Comparison of ENCODE assay signal across 25 cellular contexts in the genomic region with DNA sequence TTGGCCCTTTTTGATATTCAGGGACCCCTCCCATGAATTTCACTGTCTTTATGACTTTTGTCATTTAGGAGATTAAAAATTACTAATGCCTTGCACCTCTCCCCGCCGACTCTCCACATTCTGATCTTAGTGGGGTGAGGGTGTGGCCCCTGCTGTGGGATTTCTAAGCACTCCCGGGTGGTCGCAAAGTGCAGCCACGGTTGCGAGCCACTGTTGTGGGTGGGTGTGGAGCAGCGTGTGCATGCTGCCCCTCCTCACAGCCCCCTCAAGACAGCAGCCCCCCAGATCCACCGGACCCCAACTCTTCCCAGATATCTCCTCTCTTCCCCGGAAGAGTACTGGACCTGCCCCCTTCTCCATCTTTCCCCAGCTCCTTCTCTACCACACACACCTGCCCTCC.
A peak's percentile ranks its signal among the peaks of the same experiment; 100 is the strongest.
DNase-seq lines count a peak whose midpoint lies in the region; TF ChIP-seq lines count a peak whose summit lies in the region.
"Had no signal": no experiment of that assay in that cellular context is flagged by ENCODE, and none has a peak within 500 bp of the region (broad histone marks: within the 10 kb centered on the region; RNA-seq: fewer than 3 reads in every experiment).

No MANE protein-coding gene starts in this region.

- no peak overlapping the region for H3K27ac Mint-ChIP-seq in activated naive CD4-positive, alpha-beta T cell treated with anti-CD3 and anti-CD28 coated beads, Interleukin-2, amount 10 ng/mL, durations not matched to agents 7 days and 5 days
- peak overlapping the region; percentile 93 for H3K27ac Mint-ChIP-seq in dendritic cell treated with granulocyte-macrophage colony-stimulating factor and Interleukin-4, amounts not matched to agents 40 ng/mL and 50 ng/mL, for 4 days
- peak overlapping the region in 2 of 3 experiments; percentile 84 to 89 for H3K27ac Mint-ChIP-seq in nephron
- H3K27ac Mint-ChIP-seq in mesothelial cell of epicardium: no peak overlapping the region
- H3K27ac Mint-ChIP-seq: activated naive CD4-positive, alpha-beta T cell treated with anti-CD3 and anti-CD28 coated beads, Interleukin-2, amount 50 U/mL, for 72 hours; B cell; CD8-positive, alpha-beta T cell; memory B cell had no signal

- H3K27me3 Mint-ChIP-seq in activated naive CD4-positive, alpha-beta T cell treated with anti-CD3 and anti-CD28 coated beads, Interleukin-2, amount 10 ng/mL, durations not matched to agents 7 days and 5 days: peaks cover 57% of the 10 kb centered on the region
- H3K27me3 Mint-ChIP-seq in dendritic cell treated with granulocyte-macrophage colony-stimulating factor and Interleukin-4, amounts not matched to agents 40 ng/mL and 50 ng/mL, for 4 days: peaks cover 8% of the 10 kb centered on the region
- H3K27me3 Mint-ChIP-seq in nephron (ENCODE audit: low read depth) (peaks cover 15% of the 10 kb centered on the region), mesothelial cell of epicardium (ENCODE audit: low read depth) (peaks cover 8% of the 10 kb centered on the region)

- H3K9me3 Mint-ChIP-seq in activated naive CD4-positive, alpha-beta T cell treated with anti-CD3 and anti-CD28 coated beads, Interleukin-2, amount 10 ng/mL, durations not matched to agents 7 days and 5 days: no peaks in the 10 kb centered on the region
- H3K9me3 Mint-ChIP-seq in dendritic cell treated with granulocyte-macrophage colony-stimulating factor and Interleukin-4, amounts not matched to agents 40 ng/mL and 50 ng/mL, for 4 days: no peaks in the 10 kb centered on the region
- H3K9me3 Mint-ChIP-seq in nephron (peaks cover 3% of the 10 kb centered on the region), mesothelial cell of epicardium (peaks cover 6% of the 10 kb centered on the region)
- H3K9me3 Mint-ChIP-seq: activated naive CD4-positive, alpha-beta T cell treated with anti-CD3 and anti-CD28 coated beads, Interleukin-2, amount 50 U/mL, for 72 hours; CD8-positive, alpha-beta T cell; memory B cell had no signal

- no peak for DNase-seq in activated naive CD4-positive, alpha-beta T cell treated with anti-CD3 and anti-CD28 coated beads, Interleukin-2, amount 10 ng/mL, durations not matched to agents 7 days and 5 days
- DNase-seq in activated naive CD4-positive, alpha-beta T cell treated with anti-CD3 and anti-CD28 coated beads, Interleukin-2, amount 50 U/mL, for 16 hours: no peak
- DNase-seq in uterus (no peak), T-helper 9 cell (no peak), mesothelial cell of epicardium (ENCODE audit: low spot score in 2 of 2, unreplicated experiment in 2 of 2) (no peak), NCI-H446 (lab: John Stamatoyannopoulos, UW) (no peak)
- DNase-seq: ACHN; activated CD4-positive, alpha-beta T cell treated with anti-CD3 and anti-CD28 coated beads for 36 hours; CD8-positive, alpha-beta T cell; effector memory CD4-positive, alpha-beta T cell; KG1; MG63; NCI-H187 treated with DMSO at 0.1 percent for 48 hours; NCI-H526 treated with DMSO at 0.1 percent for 48 hours; right lobe of liver; stimulated activated CD8-positive, alpha-beta memory T cell treated with anti-CD3 and anti-CD28 coated beads, Interleukin-4, amount 100 ng/mL, for 48 hours; trophoblast cell had no signal

- peaks cover 3% of the 10 kb centered on the region for H3K36me3 Mint-ChIP-seq in activated naive CD4-positive, alpha-beta T cell treated with anti-CD3 and anti-CD28 coated beads, Interleukin-2, amount 10 ng/mL, durations not matched to agents 7 days and 5 days
- no peaks in the 10 kb centered on the region for H3K36me3 Mint-ChIP-seq in dendritic cell treated with granulocyte-macrophage colony-stimulating factor and Interleukin-4, amounts not matched to agents 40 ng/mL and 50 ng/mL, for 4 days (ENCODE audit: low read depth)
- no peaks in the 10 kb centered on the region for H3K36me3 Mint-ChIP-seq in nephron (ENCODE audit: low read depth)
- H3K36me3 Mint-ChIP-seq in mesothelial cell of epicardium: no peaks in the 10 kb centered on the region
- H3K36me3 Mint-ChIP-seq: activated naive CD4-positive, alpha-beta T cell treated with anti-CD3 and anti-CD28 coated beads, Interleukin-2, amount 50 U/mL, for 72 hours; CD8-positive, alpha-beta T cell; memory B cell had no signal

- CTCF ChIA-PET in activated naive CD4-positive, alpha-beta T cell treated with anti-CD3 and anti-CD28 coated beads, Interleukin-2, amount 10 ng/mL, durations not matched to agents 7 days and 5 days (lab: Charles Lee): interaction anchor here (1.2 to 1.4 kb wide), 2 partner anchors 20 to 49 kb away, joined by 3 to 4 read pairs; no protein-coding TSS in a partner anchor

- no peaks in the 10 kb centered on the region for H3K27me3 ChIP-seq in uterus
- H3K27me3 ChIP-seq: MG63, right lobe of liver, stomach had no signal

- peak overlapping the region; percentile 28 to 60 for H3K27ac ChIP-seq in uterus
- H3K27ac ChIP-seq: coronary artery, right lobe of liver, VCaP had no signal

- no peaks in the 10 kb centered on the region for H3K4me1 ChIP-seq in uterus

- TF ChIP-seq POLR2A in uterus (IDR thresholded peaks at IDR 0.05): no peak

- TF ChIP-seq CTCF in nephron (IDR thresholded peaks at IDR 0.05; ENCODE audit: unreplicated experiment in 3 of 3) (no peak), uterus (IDR thresholded peaks at IDR 0.05) (no peak), mesothelial cell of epicardium (IDR thresholded peaks at IDR 0.05; ENCODE audit: unreplicated experiment) (no peak)

- H3K4me3 Mint-ChIP-seq in activated naive CD4-positive, alpha-beta T cell treated with anti-CD3 and anti-CD28 coated beads, Interleukin-2, amount 10 ng/mL, durations not matched to agents 7 days and 5 days: peak overlapping the region; percentile 33
- H3K4me3 Mint-ChIP-seq in dendritic cell treated with granulocyte-macrophage colony-stimulating factor and Interleukin-4, amounts not matched to agents 40 ng/mL and 50 ng/mL, for 4 days: peak overlapping the region; percentile 56
- H3K4me3 Mint-ChIP-seq in nephron (no peak overlapping the region), mesothelial cell of epicardium (no peak overlapping the region)
- H3K4me3 Mint-ChIP-seq: activated CD4-positive, alpha-beta T cell treated with anti-CD3 and anti-CD28 coated beads for 36 hours; B cell; CD8-positive, alpha-beta T cell; memory B cell had no signal

- H3K4me3 ChIP-seq in uterus: no peak overlapping the region
- H3K4me3 ChIP-seq: coronary artery, MG63, right lobe of liver, stomach had no signal

- H3K4me1 Mint-ChIP-seq in activated naive CD4-positive, alpha-beta T cell treated with anti-CD3 and anti-CD28 coated beads, Interleukin-2, amount 10 ng/mL, durations not matched to agents 7 days and 5 days: peaks cover 67% of the 10 kb centered on the region
- peaks cover 82% of the 10 kb centered on the region for H3K4me1 Mint-ChIP-seq in dendritic cell treated with granulocyte-macrophage colony-stimulating factor and Interleukin-4, amounts not matched to agents 40 ng/mL and 50 ng/mL, for 4 days (ENCODE audit: low read depth)
- H3K4me1 Mint-ChIP-seq in nephron: peaks cover 19% of the 10 kb centered on the region
- peaks cover 1% of the 10 kb centered on the region for H3K4me1 Mint-ChIP-seq in mesothelial cell of epicardium

- no peaks in the 10 kb centered on the region for H3K9me3 ChIP-seq in uterus
- H3K9me3 ChIP-seq: right lobe of liver, stomach had no signal

- intact Hi-C loops in dendritic cell treated with granulocyte-macrophage colony-stimulating factor and Interleukin-4, amounts not matched to agents 40 ng/mL and 50 ng/mL, for 4 days (cut with micrococcal nuclease): loop anchor here (5.0 kb wide), 1 partner anchor 74 kb away; no protein-coding TSS in a partner anchor
- intact Hi-C loops in uterus (cut with DNase I; ENCODE audit: low total_unique reads): no loop called here

- no peaks in the 10 kb centered on the region for H3K36me3 ChIP-seq in uterus
- H3K36me3 ChIP-seq: MG63, right lobe of liver, stomach had no signal

Comparison
In these comparisons a context has a peak if more than half of its experiments do, and no peak if none do; other contexts are left out.
1. H3K27ac Mint-ChIP-seq: peak in dendritic cell treated with granulocyte-macrophage colony-stimulating factor and Interleukin-4, amounts not matched to agents 40 ng/mL and 50 ng/mL, for 4 days (single experiment) and nephron (2 of 3); none in activated naive CD4-positive, alpha-beta T cell treated with anti-CD3 and anti-CD28 coated beads, Interleukin-2, amount 10 ng/mL, durations not matched to agents 7 days and 5 days (single experiment) and mesothelial cell of epicardium (single experiment).
2. H3K4me3 Mint-ChIP-seq: peak in activated naive CD4-positive, alpha-beta T cell treated with anti-CD3 and anti-CD28 coated beads, Interleukin-2, amount 10 ng/mL, durations not matched to agents 7 days and 5 days (single experiment) and dendritic cell treated with granulocyte-macrophage colony-stimulating factor and Interleukin-4, amounts not matched to agents 40 ng/mL and 50 ng/mL, for 4 days (single experiment); none in nephron (0 of 3) and mesothelial cell of epicardium (single experiment).